Comparison of ENCODE assay signal across 8 cellular contexts in the genomic region with DNA sequence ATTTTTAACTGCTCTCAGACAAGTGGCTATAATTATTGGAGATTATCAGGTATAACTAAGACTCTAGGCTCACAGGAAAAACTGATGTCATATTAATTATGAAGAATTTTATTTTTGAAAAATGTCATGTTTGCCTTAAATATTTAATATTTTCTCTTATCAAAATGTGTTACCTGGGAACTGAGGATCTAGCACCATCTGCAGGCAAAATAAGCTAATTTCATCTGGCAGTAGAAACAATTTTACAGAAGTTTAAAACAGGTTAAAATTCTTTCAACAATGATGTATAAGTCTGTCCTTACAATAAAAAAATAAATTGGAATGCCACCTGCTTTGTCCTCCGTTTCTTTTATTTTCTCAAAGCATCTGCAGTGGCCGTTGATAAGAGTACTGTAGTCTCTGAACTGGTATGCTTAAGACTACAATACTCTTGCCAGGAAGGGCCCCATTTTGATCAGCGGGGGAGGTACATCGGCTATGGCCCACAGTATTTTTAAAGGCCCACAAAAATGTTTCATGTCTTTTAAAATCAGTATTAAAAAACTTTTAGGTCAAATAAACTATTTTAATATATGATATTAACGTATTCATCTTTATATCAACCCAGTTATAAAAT.
DNase-seq lines count a peak whose midpoint lies in the region; ATAC-seq and TF ChIP-seq lines count a peak whose summit lies in the region.

No MANE protein-coding gene starts in this region.

- no peaks in the 10 kb centered on the region for H3K27me3 ChIP-seq in RWPE2 (ENCODE audit: insufficient read depth, poor library complexity, severe bottlenecking)

- no peaks in the 10 kb centered on the region for H3K4me1 ChIP-seq in RWPE2 (ENCODE audit: insufficient read depth, poor library complexity, severe bottlenecking)

- TF ChIP-seq CTCF in GM12872 (IDR thresholded peaks at IDR 0.05; ENCODE audit: insufficient read depth, low read depth, low read length) (peak; percentile 49), RWPE2 (IDR thresholded peaks at IDR 0.05; ENCODE audit: poor library complexity, severe bottlenecking) (peak; percentile 86)

- DNase-seq in AG20443 (ENCODE audit: low spot score): peak; percentile 14
- DNase-seq in RWPE2 (ENCODE audit: low spot score): no peak
- peak; percentile 45 for DNase-seq in fibroblast of peridontal ligament (ENCODE audit: extremely low read depth)
- DNase-seq in smooth muscle cell of the brain vasculature (ENCODE audit: low read depth, low spot score): peak; percentile 3
- no peak for DNase-seq in NK-92 (lab: John Stamatoyannopoulos, UW; ENCODE audit: unreplicated experiment)

- no peaks in the 10 kb centered on the region for H3K36me3 ChIP-seq in RWPE2 (ENCODE audit: low read depth)

- ATAC-seq in RWPE2 (ENCODE audit: low read depth) (no peak), GM21529 (IDR thresholded peaks at IDR 0.05; ENCODE audit: unreplicated experiment) (no peak), HG02852 (IDR thresholded peaks at IDR 0.05; ENCODE audit: unreplicated experiment) (no peak)

- H3K27ac ChIP-seq in RWPE2 (ENCODE audit: poor library complexity, severe bottlenecking): no peak overlapping the region

- H3K9me3 ChIP-seq in RWPE2 (ENCODE audit: severe bottlenecking): no peaks in the 10 kb centered on the region

- H3K4me3 ChIP-seq in RWPE2 (ENCODE audit: severe bottlenecking): no peak overlapping the region

Comparison
In these comparisons a context has a peak if more than half of its experiments do, and no peak if none do; other contexts are left out.
1. DNase-seq: peak in AG20443 (single experiment), fibroblast of peridontal ligament (single experiment) and smooth muscle cell of the brain vasculature (single experiment); none in RWPE2 (single experiment) and NK-92 (single experiment).